Comparison of ENCODE assay signal across 1 cellular context in the genomic region with DNA sequence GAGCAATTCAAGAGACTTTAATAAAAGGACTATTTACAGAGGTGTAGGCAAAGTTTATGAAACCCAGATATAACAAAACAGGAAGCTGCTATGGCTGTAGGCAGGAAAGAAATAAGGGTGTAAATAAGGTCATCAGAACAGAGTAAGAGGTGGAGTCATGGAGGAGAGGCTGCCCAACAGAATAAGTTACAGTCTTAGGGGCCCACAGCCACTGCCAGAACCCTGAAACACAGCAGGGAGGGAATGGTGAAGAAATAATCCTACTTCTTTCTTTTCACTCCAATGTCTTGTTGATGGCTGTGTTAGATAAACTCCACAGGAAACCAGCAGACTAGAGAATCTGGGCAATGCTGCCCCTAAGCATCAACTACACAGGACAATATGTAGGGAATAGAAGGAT.
A peak's percentile ranks its signal among the peaks of the same experiment; 100 is the strongest.
TF ChIP-seq lines count a peak whose summit lies in the region.

No MANE protein-coding gene starts in this region.

TF ChIP-seq in H1, 55 proteins besides CTCF, POLR2A, EP300 and RAD21:
- peak; percentile 59 for TF ChIP-seq NANOG (IDR thresholded peaks at IDR 0.05; ENCODE audit: insufficient read depth, low read depth, low read length, poor library complexity, severe bottlenecking)
- no peak for TF ChIP-seq HDAC2 (IDR thresholded peaks at IDR 0.05; ENCODE audit: borderline replicate concordance in 1 of 2, low read depth in 2 of 2, low read length in 2 of 2)
